ENCODE assay signal across 10 cellular contexts in the genomic region with DNA sequence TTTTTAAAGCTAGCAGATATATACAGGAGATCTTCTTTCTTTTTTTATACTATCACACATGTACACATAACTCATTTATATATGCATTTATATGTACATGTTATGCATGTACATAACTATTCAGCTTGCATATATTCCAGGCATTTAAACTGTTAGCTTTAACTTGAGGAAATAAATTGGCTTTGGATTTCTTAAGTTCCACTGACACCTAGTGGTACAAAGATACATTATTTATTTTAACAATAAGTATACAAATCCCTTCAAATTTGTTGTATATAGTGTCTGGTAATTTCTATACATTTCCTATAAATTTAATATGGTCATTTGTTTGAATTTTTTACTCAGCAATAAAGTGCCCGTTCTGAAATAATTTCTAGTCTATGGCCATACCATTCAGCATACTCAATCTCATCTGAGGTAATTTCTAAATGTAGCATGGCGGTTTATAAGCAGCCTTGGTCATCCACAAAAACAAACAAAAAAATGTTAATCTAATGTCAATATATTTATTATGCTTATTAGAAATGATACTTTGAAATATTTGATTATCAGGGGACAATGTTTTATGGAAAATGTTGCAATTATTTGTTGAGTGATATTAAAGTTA. TPM values are rescaled to one million over a fixed set of nuclear protein-coding genes. Genes with fewer than 3 reads are reported as not detected.
A peak's percentile ranks its signal among the peaks of the same experiment; 100 is the strongest.
DNase-seq lines count a peak whose midpoint lies in the region; ATAC-seq and TF ChIP-seq lines count a peak whose summit lies in the region.
"Had no signal": no experiment of that assay in that cellular context is flagged by ENCODE, and none has a peak within 500 bp of the region (broad histone marks: within the 10 kb centered on the region; RNA-seq: fewer than 3 reads in every experiment).

No MANE protein-coding gene starts in this region.

- H4K20me1 ChIP-seq in PC-3 (ENCODE audit: low read length) = no peaks in the 10 kb centered on the region
- H4K20me1 ChIP-seq in fibroblast of lung (ENCODE audit: control insufficient read depth, extremely low read depth, insufficient read depth, low read length) = no peaks in the 10 kb centered on the region
- H4K20me1 ChIP-seq in smooth muscle cell (ENCODE audit: low read depth) = no peaks in the 10 kb centered on the region

- ATAC-seq in PC-3 = no peak

- POLR2A ChIA-PET in PC-3 (lab: Charles Lee; ENCODE audit: unreplicated experiment) = interaction anchor here (0.6 kb wide), 1 partner anchor 12 kb away, joined by 6 read pairs; a partner anchor contains a TSS
- POLR2A ChIA-PET in activated CD4-positive, alpha-beta T cell treated with anti-CD3 and anti-CD28 coated beads, Interleukin-2, amount 10 ng/mL, durations not matched to agents 7 days and 5 days (lab: Charles Lee) = no interaction called here

- H2AFZ ChIP-seq in PC-3 (ENCODE audit: low read length) (no peak overlapping the region), fibroblast of lung (ENCODE audit: low read length) (no peak overlapping the region), smooth muscle cell (ENCODE audit: low read depth) (no peak overlapping the region)

- CTCF ChIA-PET in PC-3 (lab: Charles Lee) = interaction anchor here (0.6 to 0.8 kb wide), 5 partner anchors 10 to 127 kb away, joined by 3 to 5 read pairs (median 3); no protein-coding TSS in a partner anchor
- CTCF ChIA-PET in activated CD4-positive, alpha-beta T cell treated with anti-CD3 and anti-CD28 coated beads, Interleukin-2, amount 10 ng/mL, durations not matched to agents 7 days and 5 days (lab: Charles Lee) = interaction anchor here (0.8 to 1.6 kb wide), 4 partner anchors 9 to 62 kb away, joined by 3 to 5 read pairs (median 4); a partner anchor contains a TSS

- WGBS in smooth muscle cell (ENCODE audit: low lambda C conversion rate) = 86% methylated on average over 2 of the region's 2 CpGs

- H3F3A ChIP-seq in PC-3 (ENCODE audit: low read length, unreplicated experiment) = no peaks in the 10 kb centered on the region
- H3F3A ChIP-seq in smooth muscle cell (ENCODE audit: low read depth) = no peaks in the 10 kb centered on the region

- H3K36me3 ChIP-seq in PC-3 (ENCODE audit: low read depth, low read length) = peaks cover 17% of the 10 kb centered on the region
- H3K36me3 ChIP-seq in fibroblast of lung (ENCODE audit: control insufficient read depth, insufficient read depth, low read length) = peaks cover 14% of the 10 kb centered on the region
- peaks cover 26% of the 10 kb centered on the region for H3K36me3 ChIP-seq in smooth muscle cell (ENCODE audit: low read depth)

- H3K4me1 ChIP-seq in PC-3 (ENCODE audit: insufficient read depth, low read length) = no peaks in the 10 kb centered on the region
- H3K4me1 ChIP-seq in fibroblast of lung (ENCODE audit: control insufficient read depth, extremely low read depth, insufficient read depth, low read length) = no peaks in the 10 kb centered on the region
- H3K4me1 ChIP-seq in smooth muscle cell (ENCODE audit: low read depth) = no peaks in the 10 kb centered on the region

- H3K27ac ChIP-seq in PC-3 (ENCODE audit: low read length) (no peak overlapping the region), fibroblast of lung (ENCODE audit: insufficient read depth, low read length) (no peak overlapping the region), smooth muscle cell (ENCODE audit: low read depth) (no peak overlapping the region)
- H3K27ac ChIP-seq: BLaER1 treated with 17β-estradiol and CSF1 and Interleukin-3, amounts not matched to agents 10 nM and 100 nM; epithelial cell of prostate had no signal

- H3K27me3 ChIP-seq in PC-3 (ENCODE audit: low read length) (no peaks in the 10 kb centered on the region), fibroblast of lung (ENCODE audit: control insufficient read depth, insufficient read depth, low read length) (no peaks in the 10 kb centered on the region), smooth muscle cell (ENCODE audit: low read depth) (no peaks in the 10 kb centered on the region)
- H3K27me3 ChIP-seq: BLaER1 treated with 17β-estradiol and CSF1 and Interleukin-3, amounts not matched to agents 10 nM and 100 nM had no signal

- TF ChIP-seq CTCF in PC-3 (conservative IDR thresholded peaks at IDR 0.05; ENCODE audit: low read depth, low read length) (peak; percentile 68), fibroblast of lung (conservative IDR thresholded peaks at IDR 0.05 in 1 of 2, IDR thresholded peaks at IDR 0.05 in 1 of 2; ENCODE audit: low read depth in 1 of 2, low read length in 2 of 2) (peak in 1 of 2 donors; percentile 24), smooth muscle cell (IDR thresholded peaks at IDR 0.05; ENCODE audit: borderline replicate concordance, insufficient read depth, poor library complexity, severe bottlenecking) (peak; percentile 55)

- H3K27me3 Mint-ChIP-seq in activated CD4-positive, alpha-beta T cell treated with anti-CD3 and anti-CD28 coated beads, Interleukin-2, amount 10 ng/mL, durations not matched to agents 7 days and 5 days = no peaks in the 10 kb centered on the region

- peaks cover 32% of the 10 kb centered on the region for H3K36me3 Mint-ChIP-seq in activated CD4-positive, alpha-beta T cell treated with anti-CD3 and anti-CD28 coated beads, Interleukin-2, amount 10 ng/mL, durations not matched to agents 7 days and 5 days (ENCODE audit: low read depth)

- no peak overlapping the region for H3K4me3 ChIP-seq in PC-3 (ENCODE audit: low read length)
- no peak overlapping the region for H3K4me3 ChIP-seq in fibroblast of lung (replicated peaks in 1 of 4; ENCODE audit: control extremely low read depth in 1 of 4, insufficient read depth in 1 of 4, low read depth in 3 of 4, low read length in 4 of 4)
- no peak overlapping the region for H3K4me3 ChIP-seq in smooth muscle cell
- H3K4me3 ChIP-seq: BLaER1 treated with 17β-estradiol and CSF1 and Interleukin-3, amounts not matched to agents 10 nM and 100 nM had no signal

- H3K4me3 Mint-ChIP-seq in activated CD4-positive, alpha-beta T cell treated with anti-CD3 and anti-CD28 coated beads, Interleukin-2, amount 10 ng/mL, durations not matched to agents 7 days and 5 days = no peak overlapping the region

- peak; percentile 1 for DNase-seq in NCI-H1105 treated with DMSO at 0.1 percent for 48 hours (lab: John Stamatoyannopoulos, UW)
- DNase-seq in NCI-H1105 (lab: John Stamatoyannopoulos, UW) = no peak
- DNase-seq in PC-3 = peak; percentile 60
- peak; percentile 31 to 67 for DNase-seq in fibroblast of lung (ENCODE audit: low read depth in 2 of 2)
- DNase-seq in smooth muscle cell (lab: John Stamatoyannopoulos, UW; ENCODE audit: unreplicated experiment) = no peak
- no peak for DNase-seq in activated CD4-positive, alpha-beta T cell treated with anti-CD3 and anti-CD28 coated beads, Interleukin-2, amount 10 ng/mL, durations not matched to agents 7 days and 5 days
- no peak for DNase-seq in stimulated activated naive CD4-positive, alpha-beta T cell treated with Interleukin-2 at 50 U/mL for 16 hours (lab: John Stamatoyannopoulos, UW)
- DNase-seq in NCI-H1417 treated with DMSO at 0.1 percent for 48 hours (lab: John Stamatoyannopoulos, UW) = no peak

- H3K9me3 Mint-ChIP-seq in activated CD4-positive, alpha-beta T cell treated with anti-CD3 and anti-CD28 coated beads, Interleukin-2, amount 10 ng/mL, durations not matched to agents 7 days and 5 days = no peaks in the 10 kb centered on the region

- H3K9me2 ChIP-seq in PC-3 (replicated peaks; ENCODE audit: low read length) = no peaks in the 10 kb centered on the region

- no TSS peak for BruUV-seq in PC-3 (replicated peaks; lab: Mats Ljungman, UMichigan)

- H3K4me1 Mint-ChIP-seq in activated CD4-positive, alpha-beta T cell treated with anti-CD3 and anti-CD28 coated beads, Interleukin-2, amount 10 ng/mL, durations not matched to agents 7 days and 5 days = no peaks in the 10 kb centered on the region

- no peak overlapping the region for H3K9ac ChIP-seq in PC-3 (ENCODE audit: low read length)
- no peak overlapping the region for H3K9ac ChIP-seq in fibroblast of lung (ENCODE audit: insufficient read depth, low read length)
- no peak overlapping the region for H3K9ac ChIP-seq in smooth muscle cell (ENCODE audit: low read depth)
- H3K9ac ChIP-seq: BLaER1 treated with 17β-estradiol and CSF1 and Interleukin-3, amounts not matched to agents 10 nM and 100 nM had no signal

- no peak overlapping the region for H3K4me2 ChIP-seq in PC-3 (ENCODE audit: low read length)
- no peak overlapping the region for H3K4me2 ChIP-seq in fibroblast of lung (ENCODE audit: extremely low read depth, insufficient read depth, low read length)
- no peak overlapping the region for H3K4me2 ChIP-seq in smooth muscle cell
- H3K4me2 ChIP-seq: BLaER1 treated with 17β-estradiol and CSF1 and Interleukin-3, amounts not matched to agents 10 nM and 100 nM had no signal

- H3K79me2 ChIP-seq in PC-3 (ENCODE audit: low read length) (no peaks in the 10 kb centered on the region), fibroblast of lung (ENCODE audit: control insufficient read depth, insufficient read depth, low read length) (no peaks in the 10 kb centered on the region), smooth muscle cell (ENCODE audit: low read depth) (no peaks in the 10 kb centered on the region)

- intact Hi-C loops in PC-3 (cut with micrococcal nuclease) = loop anchor here (2.0 to 10.0 kb wide), 3 partner anchors 120 to 290 kb away; no protein-coding TSS in a partner anchor

- no peak overlapping the region for H3K27ac Mint-ChIP-seq in activated CD4-positive, alpha-beta T cell treated with anti-CD3 and anti-CD28 coated beads, Interleukin-2, amount 10 ng/mL, durations not matched to agents 7 days and 5 days

- no peaks in the 10 kb centered on the region for H3K9me3 ChIP-seq in PC-3 (ENCODE audit: low read length)
- no peaks in the 10 kb centered on the region for H3K9me3 ChIP-seq in fibroblast of lung (ENCODE audit: control insufficient read depth, insufficient read depth, low read depth, low read length)
- no peaks in the 10 kb centered on the region for H3K9me3 ChIP-seq in smooth muscle cell (replicated peaks; ENCODE audit: low read depth)
- H3K9me3 ChIP-seq: BLaER1 treated with 17β-estradiol and CSF1 and Interleukin-3, amounts not matched to agents 10 nM and 100 nM had no signal

RNA-seq across cellular contexts. Expression of a gene that starts 11.6 kb away (rescaled TPM):
- 12.6 and 17.7 TPM in 2 replicates for total RNA-seq in PC-3 (2014; rRNA removed)
- total RNA-seq in fibroblast of lung = 28.0 and 29.9 TPM in 2 replicates
- 34.8 and 37.8 TPM in 2 replicates for polyA plus RNA-seq in fibroblast of lung
- polyA plus RNA-seq in fibroblast of lung (2012) = 24.5 and 25.4 TPM in 2 replicates
- 4.4 and 5.9 TPM in 2 replicates for polyA minus RNA-seq in fibroblast of lung (ENCODE audit: low replicate concordance)
- 19.2 and 19.4 TPM in 2 replicates for total RNA-seq in smooth muscle cell
- 19.7 and 24.5 TPM in 2 replicates for polyA plus RNA-seq in smooth muscle cell
- total RNA-seq in activated CD4-positive, alpha-beta T cell treated with anti-CD3 and anti-CD28 coated beads, Interleukin-2, amount 10 ng/mL, durations not matched to agents 7 days and 5 days = 10 to 100 TPM; 47.8 to 64.3 TPM

RNA-seq across cellular contexts. Expression of a gene that starts 11.9 kb away (rescaled TPM):
- total RNA-seq in PC-3 (2014; rRNA removed) = 18.1 and 33.1 TPM in 2 replicates
- 21.6 and 30.9 TPM in 2 replicates for total RNA-seq in fibroblast of lung
- polyA plus RNA-seq in fibroblast of lung = 18.1 and 19.1 TPM in 2 replicates
- polyA plus RNA-seq in fibroblast of lung (2012) = 13.4 and 13.6 TPM in 2 replicates
- 6.9 and 10.6 TPM in 2 replicates for polyA minus RNA-seq in fibroblast of lung (ENCODE audit: low replicate concordance)
- total RNA-seq in smooth muscle cell = 21.8 and 30.3 TPM in 2 replicates
- polyA plus RNA-seq in smooth muscle cell = 11.9 and 14.0 TPM in 2 replicates
- total RNA-seq in activated CD4-positive, alpha-beta T cell treated with anti-CD3 and anti-CD28 coated beads, Interleukin-2, amount 10 ng/mL, durations not matched to agents 7 days and 5 days = 10 to 100 TPM; 39.6 to 41.5 TPM

Comparison
In these comparisons a context has a peak if more than half of its experiments do, and no peak if none do; other contexts are left out.
1. DNase-seq: peak in NCI-H1105 treated with DMSO at 0.1 percent for 48 hours (single experiment), PC-3 (single experiment) and fibroblast of lung (2 of 2); none in NCI-H1105 (single experiment), smooth muscle cell (single experiment), activated CD4-positive, alpha-beta T cell treated with anti-CD3 and anti-CD28 coated beads, Interleukin-2, amount 10 ng/mL, durations not matched to agents 7 days and 5 days (single experiment), stimulated activated naive CD4-positive, alpha-beta T cell treated with Interleukin-2 at 50 U/mL for 16 hours (single experiment) and NCI-H1417 treated with DMSO at 0.1 percent for 48 hours (single experiment).